In genomic region chr15:39127925-39128617, GRCh38 we compare ENCODE assay signal across 8 cellular contexts.
DNase-seq lines count a peak whose midpoint lies in the region; ATAC-seq, FAIRE-seq and TF ChIP-seq lines count a peak whose summit lies in the region.

No MANE protein-coding gene starts in this region.

- POLR2A ChIA-PET in CD4-positive, alpha-beta T cell (lab: Charles Lee) = no interaction called here
- POLR2A ChIA-PET in CD8-positive, alpha-beta T cell (lab: Charles Lee) = no interaction called here

- H3K4me1 Mint-ChIP-seq in CD4-positive, alpha-beta T cell (ENCODE audit: low read depth) = no peaks in the 10 kb centered on the region
- peaks cover 3% of the 10 kb centered on the region for H3K4me1 Mint-ChIP-seq in CD8-positive, alpha-beta T cell (ENCODE audit: low read depth)

- no peak for ATAC-seq in CD4-positive, alpha-beta T cell (ENCODE audit: poor library complexity)
- no peak for ATAC-seq in CD8-positive, alpha-beta T cell
- ATAC-seq in GM18873 (IDR thresholded peaks at IDR 0.05; ENCODE audit: low FRiP score, unreplicated experiment) = no peak
- no peak for ATAC-seq in HG03135 (IDR thresholded peaks at IDR 0.05; ENCODE audit: unreplicated experiment)

- H3K27me3 Mint-ChIP-seq in CD4-positive, alpha-beta T cell = peaks cover 10% of the 10 kb centered on the region
- H3K27me3 Mint-ChIP-seq in CD8-positive, alpha-beta T cell (ENCODE audit: low read depth) = peaks cover 21% of the 10 kb centered on the region

- H3K36me3 Mint-ChIP-seq in CD4-positive, alpha-beta T cell (ENCODE audit: low read depth) = no peaks in the 10 kb centered on the region
- H3K36me3 Mint-ChIP-seq in CD8-positive, alpha-beta T cell = no peaks in the 10 kb centered on the region

- no peak for FAIRE-seq in bronchial epithelial cell (lab: Jason Lieb, UNC)

- CTCF ChIA-PET in CD4-positive, alpha-beta T cell (lab: Charles Lee) = no interaction called here
- CTCF ChIA-PET in CD8-positive, alpha-beta T cell (lab: Charles Lee) = interaction anchor here (1.3 to 1.6 kb wide), 2 partner anchors 452 to 629 kb away, joined by 5 to 9 read pairs; partner anchors contain the start of gene THBS1

- no peaks in the 10 kb centered on the region for H3K36me3 ChIP-seq in bronchial epithelial cell (ENCODE audit: control insufficient read depth, insufficient read depth, low read length)
- H3K36me3 ChIP-seq in CD8-positive, alpha-beta T cell (ENCODE audit: insufficient read depth, low read length) = no peaks in the 10 kb centered on the region

- H3K9me3 Mint-ChIP-seq in CD4-positive, alpha-beta T cell = no peaks in the 10 kb centered on the region
- no peaks in the 10 kb centered on the region for H3K9me3 Mint-ChIP-seq in CD8-positive, alpha-beta T cell

- H3K27ac ChIP-seq in CD4-positive, alpha-beta T cell (ENCODE audit: low read depth, low read length) = no peak overlapping the region
- H3K27ac ChIP-seq in CD8-positive, alpha-beta T cell (ENCODE audit: low read depth, low read length) = no peak overlapping the region

- H3K4me1 ChIP-seq in CD8-positive, alpha-beta T cell (ENCODE audit: insufficient read depth, low read length) = no peaks in the 10 kb centered on the region

- no peaks in the 10 kb centered on the region for H3K9me3 ChIP-seq in CD4-positive, alpha-beta T cell (ENCODE audit: control insufficient read depth, low read length)
- no peaks in the 10 kb centered on the region for H3K9me3 ChIP-seq in CD8-positive, alpha-beta T cell (ENCODE audit: low read length)

- no peak overlapping the region for H3K4me3 Mint-ChIP-seq in CD4-positive, alpha-beta T cell
- no peak overlapping the region for H3K4me3 Mint-ChIP-seq in CD8-positive, alpha-beta T cell

- TF ChIP-seq CTCF in bronchial epithelial cell (IDR thresholded peaks at IDR 0.05; ENCODE audit: insufficient read depth, low read length, severe bottlenecking) = no peak
- no peak for TF ChIP-seq CTCF in CD4-positive, alpha-beta T cell (IDR thresholded peaks at IDR 0.05)
- TF ChIP-seq CTCF in CD8-positive, alpha-beta T cell (IDR thresholded peaks at IDR 0.05) = no peak

- H3K27ac Mint-ChIP-seq in CD4-positive, alpha-beta T cell = no peak overlapping the region
- no peak overlapping the region for H3K27ac Mint-ChIP-seq in CD8-positive, alpha-beta T cell

- H3K27me3 ChIP-seq in bronchial epithelial cell (ENCODE audit: control insufficient read depth, insufficient read depth, low read length) = no peaks in the 10 kb centered on the region
- no peaks in the 10 kb centered on the region for H3K27me3 ChIP-seq in CD4-positive, alpha-beta T cell (ENCODE audit: control insufficient read depth, insufficient read depth, low read length)
- H3K27me3 ChIP-seq in CD8-positive, alpha-beta T cell (ENCODE audit: insufficient read depth, low read length) = no peaks in the 10 kb centered on the region

- DNase-seq in DMS53 (lab: John Stamatoyannopoulos, UW) = peak; percentile 95
- DNase-seq in NCI-H2029 (lab: John Stamatoyannopoulos, UW) = peak; percentile 27
- peak; percentile 90 for DNase-seq in bronchial epithelial cell (ENCODE audit: low read depth)
- DNase-seq in mucosa of gallbladder (ENCODE audit: low spot score) = peak; percentile 32
- no peak for DNase-seq in CD4-positive, alpha-beta T cell
- DNase-seq in CD8-positive, alpha-beta T cell = no peak

- intact Hi-C loops in CD4-positive, alpha-beta T cell (cut with DNase I, micrococcal nuclease) = loop anchor here (2.0 to 5.0 kb wide), 3 partner anchors 454 to 629 kb away; partner anchors contain the start of gene THBS1 (in 1 of the 2)
- intact Hi-C loops in CD8-positive, alpha-beta T cell (cut with DNase I, micrococcal nuclease) = loop anchor here (2.0 to 5.0 kb wide), 4 partner anchors 299 to 629 kb away; no protein-coding TSS in a partner anchor

- H3K4me3 ChIP-seq in bronchial epithelial cell (ENCODE audit: low read depth, low read length) = no peak overlapping the region
- no peak overlapping the region for H3K4me3 ChIP-seq in CD8-positive, alpha-beta T cell (ENCODE audit: low read depth, low read length)

Comparison
In these comparisons a context has a peak if more than half of its experiments do, and no peak if none do; other contexts are left out.
1. DNase-seq: peak in DMS53 (single experiment), NCI-H2029 (single experiment), bronchial epithelial cell (single experiment) and mucosa of gallbladder (single experiment); none in CD4-positive, alpha-beta T cell (0 of 10) and CD8-positive, alpha-beta T cell (0 of 7).